Comparison of ENCODE assay signal across 1 cellular context in the genomic region with DNA sequence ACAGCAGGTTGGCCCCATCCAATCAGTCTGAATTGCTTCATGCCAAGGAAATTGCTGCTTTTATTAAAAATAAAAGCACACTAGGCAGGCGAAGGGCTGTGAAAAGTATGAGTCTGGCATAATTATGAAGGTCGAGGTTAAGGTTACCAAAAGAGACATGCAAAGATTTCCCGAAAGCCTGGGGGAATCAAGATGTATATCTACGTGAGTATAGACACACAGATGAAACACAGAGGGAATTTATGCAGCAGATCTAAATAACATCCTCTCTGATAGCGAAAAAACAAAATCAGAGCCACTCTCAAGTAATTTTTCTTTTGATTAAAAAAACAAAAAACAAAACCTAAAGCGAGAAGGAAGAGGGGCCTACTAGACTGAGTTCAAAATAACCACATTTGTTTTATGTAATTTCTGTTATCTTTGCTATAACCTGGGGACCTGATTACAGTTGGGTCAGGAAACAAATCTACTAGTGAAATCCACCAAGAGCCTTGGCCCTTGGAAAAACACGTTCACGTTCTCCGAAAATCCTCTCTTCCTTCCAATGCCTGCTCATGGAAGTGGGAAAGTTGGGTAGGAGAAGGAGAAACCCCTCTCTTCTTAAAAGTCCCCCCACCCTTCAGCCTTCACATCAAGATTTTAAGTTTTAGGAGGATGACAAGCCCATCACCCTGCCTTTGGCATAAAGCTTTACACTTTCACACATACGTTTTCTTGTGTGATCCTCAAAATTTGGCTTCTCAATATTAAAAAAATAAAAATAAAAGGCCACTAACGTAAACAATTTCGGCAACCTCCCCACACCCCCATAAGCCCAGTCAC.
TF ChIP-seq lines count a peak whose summit lies in the region.

No MANE protein-coding gene starts in this region.

TF ChIP-seq in GM12878, 131 proteins besides CTCF, POLR2A, EP300 and RAD21:
- TF ChIP-seq, protein P1, sequence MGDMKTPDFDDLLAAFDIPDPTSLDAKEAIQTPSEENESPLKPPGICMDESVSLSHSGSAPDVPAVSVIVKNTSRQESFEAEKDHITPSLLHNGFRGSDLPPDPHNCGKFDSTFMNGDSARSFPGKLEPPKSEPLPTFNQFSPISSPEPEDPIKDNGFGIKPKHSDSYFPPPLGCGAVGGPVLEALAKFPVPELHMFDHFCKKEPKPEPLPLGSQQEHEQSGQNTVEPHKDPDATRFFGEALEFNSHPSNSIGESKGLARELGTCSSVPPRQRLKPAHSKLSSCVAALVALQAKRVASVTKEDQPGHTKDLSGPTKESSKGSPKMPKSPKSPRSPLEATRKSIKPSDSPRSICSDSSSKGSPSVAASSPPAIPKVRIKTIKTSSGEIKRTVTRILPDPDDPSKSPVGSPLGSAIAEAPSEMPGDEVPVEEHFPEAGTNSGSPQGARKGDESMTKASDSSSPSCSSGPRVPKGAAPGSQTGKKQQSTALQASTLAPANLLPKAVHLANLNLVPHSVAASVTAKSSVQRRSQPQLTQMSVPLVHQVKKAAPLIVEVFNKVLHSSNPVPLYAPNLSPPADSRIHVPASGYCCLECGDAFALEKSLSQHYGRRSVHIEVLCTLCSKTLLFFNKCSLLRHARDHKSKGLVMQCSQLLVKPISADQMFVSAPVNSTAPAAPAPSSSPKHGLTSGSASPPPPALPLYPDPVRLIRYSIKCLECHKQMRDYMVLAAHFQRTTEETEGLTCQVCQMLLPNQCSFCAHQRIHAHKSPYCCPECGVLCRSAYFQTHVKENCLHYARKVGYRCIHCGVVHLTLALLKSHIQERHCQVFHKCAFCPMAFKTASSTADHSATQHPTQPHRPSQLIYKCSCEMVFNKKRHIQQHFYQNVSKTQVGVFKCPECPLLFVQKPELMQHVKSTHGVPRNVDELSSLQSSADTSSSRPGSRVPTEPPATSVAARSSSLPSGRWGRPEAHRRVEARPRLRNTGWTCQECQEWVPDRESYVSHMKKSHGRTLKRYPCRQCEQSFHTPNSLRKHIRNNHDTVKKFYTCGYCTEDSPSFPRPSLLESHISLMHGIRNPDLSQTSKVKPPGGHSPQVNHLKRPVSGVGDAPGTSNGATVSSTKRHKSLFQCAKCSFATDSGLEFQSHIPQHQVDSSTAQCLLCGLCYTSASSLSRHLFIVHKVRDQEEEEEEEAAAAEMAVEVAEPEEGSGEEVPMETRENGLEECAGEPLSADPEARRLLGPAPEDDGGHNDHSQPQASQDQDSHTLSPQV (IDR thresholded peaks at IDR 0.05): no peak
- 0 out of 2 replicates have a peak, but pooled peaks have one; percentile 9 for TF ChIP-seq CHD1 (IDR thresholded peaks at IDR 0.05; ENCODE audit: low read depth, low read length)
